Comparison of ENCODE assay signal across 22 cellular contexts in genomic region chr1:207361910-207362309, GRCh38.
"Had no signal": no experiment of that assay in that cellular context is flagged by ENCODE, and none has a peak within 500 bp of the region (broad histone marks: within the 10 kb centered on the region; RNA-seq: fewer than 3 reads in every experiment).

No MANE protein-coding gene starts in this region.

- DNase-seq: activated CD4-positive, alpha-beta T cell treated with anti-CD3 and anti-CD28 coated beads, Interleukin-2, amount 50 U/mL, for 1 hour; activated CD4-positive, CD25-positive, alpha-beta regulatory T cell treated with anti-CD3 and anti-CD28 coated beads, Interleukin-2, amount 50 U/mL, for 72 hours; activated CD8-positive, alpha-beta memory T cell treated with anti-CD3 and anti-CD28 coated beads for 24 hours; activated CD8-positive, alpha-beta memory T cell treated with anti-CD3 and anti-CD28 coated beads, Interleukin-2, amount 50 U/mL, for 48 hours; activated effector memory CD4-positive, alpha-beta T cell treated with Interleukin-2 at 50 U/mL for 16 hours; activated naive CD4-positive, alpha-beta T cell treated with anti-CD3 and anti-CD28 coated beads, Interleukin-2, amount 10 ng/mL, durations not matched to agents 7 days and 5 days; activated naive CD8-positive, alpha-beta T cell treated with anti-CD3 and anti-CD28 coated beads, Interleukin-2, amount 50 U/mL, for 24 hours; activated T-cell treated with anti-CD3 and anti-CD28 coated beads, Interleukin-2, amount 50 U/mL, for 48 hours; anterior cingulate cortex; brain microvascular endothelial cell; cortex of kidney; effector CD4-positive, alpha-beta T cell; midbrain; nephron progenitor cell; occipital lobe; right lobe of liver; small intestine; stimulated activated CD4-positive, alpha-beta T cell treated with anti-CD3 and anti-CD28 coated beads, Interleukin-15, amount 100 ng/mL, for 24 hours; stimulated activated CD4-positive, alpha-beta T cell treated with anti-CD3 and anti-CD28 coated beads, Interleukin-2, amount 100 ng/mL, for 48 hours; stomach; T1000 had no signal

- H3K4me3 ChIP-seq: esophagus muscularis mucosa, right lobe of liver, stomach had no signal

- FAIRE-seq: small intestine had no signal

- H3K27me3 ChIP-seq: brain microvascular endothelial cell, esophagus muscularis mucosa, right lobe of liver, stomach had no signal

- H3K36me3 ChIP-seq: brain microvascular endothelial cell, right lobe of liver had no signal
